Comparison of ENCODE assay signal across 38 cellular contexts in the genomic region with DNA sequence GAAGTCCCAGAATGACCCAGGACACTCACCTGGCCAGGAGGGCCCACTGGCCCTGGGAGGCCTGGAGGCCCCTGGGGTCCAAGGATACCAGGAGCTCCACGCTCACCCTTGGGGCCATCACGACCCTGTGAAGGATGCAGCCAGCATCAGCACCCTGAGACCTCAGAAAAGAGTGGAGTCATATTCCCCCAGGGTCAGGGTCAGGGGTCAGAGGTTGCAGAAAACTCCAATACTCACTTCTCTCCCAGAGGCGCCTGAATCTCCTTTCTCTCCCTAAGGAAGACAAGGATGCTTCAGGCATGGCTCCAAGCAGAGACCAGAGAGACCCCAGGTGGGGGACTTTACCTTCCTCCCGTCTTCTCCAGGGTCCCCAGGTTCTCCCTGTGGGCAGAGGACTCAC. TPM values are rescaled to one million over a fixed set of nuclear protein-coding genes. Genes with fewer than 3 reads are reported as not detected.
"Had no signal": no experiment of that assay in that cellular context is flagged by ENCODE, and none has a peak within 500 bp of the region (broad histone marks: within the 10 kb centered on the region; RNA-seq: fewer than 3 reads in every experiment).

No MANE protein-coding gene starts in this region.

- H3K27me3 ChIP-seq: MG63 had no signal

- H3K4me3 ChIP-seq: MG63 had no signal

- H3K9me3 ChIP-seq: MG63 had no signal

- H3K36me3 ChIP-seq: MG63 had no signal

- DNase-seq: Karpas-422, Kasumi-1, MG63, MM.1S, MV-4-11, NCI-H1048, NCI-H1092, NCI-H1092 treated with DMSO at 0.1 percent for 48 hours, NCI-H1105, NCI-H1105 treated with DMSO at 0.1 percent for 48 hours, NCI-H1417, NCI-H1417 treated with DMSO at 0.1 percent for 48 hours, NCI-H1436, NCI-H1436 treated with DMSO at 0.1 percent for 48 hours, NCI-H146, NCI-H1694, NCI-H1694 treated with DMSO at 0.1 percent for 48 hours, NCI-H187, NCI-H187 treated with DMSO at 0.1 percent for 48 hours, NCI-H1930, NCI-H2029, NCI-H2029 treated with DMSO at 0.1 percent for 48 hours, NCI-H2081, NCI-H2081 treated with DMSO at 0.1 percent for 48 hours, NCI-H2107, NCI-H2171, NCI-H2171 treated with DMSO at 0.1 percent for 48 hours, NCI-H2227 treated with DMSO at 0.1 percent for 48 hours, NCI-H226, NCI-H345, NCI-H446, NCI-H446 treated with DMSO at 0.1 percent for 48 hours, NCI-H510A, NCI-H510A treated with DMSO at 0.1 percent for 48 hours had no signal

RNA-seq across cellular contexts. Expression of gene UCN2, which starts 13.1 kb away (rescaled TPM):
- total RNA-seq: NCI-H460 had no signal

RNA-seq across cellular contexts. Expression of gene TMEM89, which starts 44.9 kb away (rescaled TPM):
- total RNA-seq: LHCN-M2, M059J, MCF 10A, NCI-H460 had no signal
